Comparison of ENCODE assay signal across 1 cellular context in the genomic region with DNA sequence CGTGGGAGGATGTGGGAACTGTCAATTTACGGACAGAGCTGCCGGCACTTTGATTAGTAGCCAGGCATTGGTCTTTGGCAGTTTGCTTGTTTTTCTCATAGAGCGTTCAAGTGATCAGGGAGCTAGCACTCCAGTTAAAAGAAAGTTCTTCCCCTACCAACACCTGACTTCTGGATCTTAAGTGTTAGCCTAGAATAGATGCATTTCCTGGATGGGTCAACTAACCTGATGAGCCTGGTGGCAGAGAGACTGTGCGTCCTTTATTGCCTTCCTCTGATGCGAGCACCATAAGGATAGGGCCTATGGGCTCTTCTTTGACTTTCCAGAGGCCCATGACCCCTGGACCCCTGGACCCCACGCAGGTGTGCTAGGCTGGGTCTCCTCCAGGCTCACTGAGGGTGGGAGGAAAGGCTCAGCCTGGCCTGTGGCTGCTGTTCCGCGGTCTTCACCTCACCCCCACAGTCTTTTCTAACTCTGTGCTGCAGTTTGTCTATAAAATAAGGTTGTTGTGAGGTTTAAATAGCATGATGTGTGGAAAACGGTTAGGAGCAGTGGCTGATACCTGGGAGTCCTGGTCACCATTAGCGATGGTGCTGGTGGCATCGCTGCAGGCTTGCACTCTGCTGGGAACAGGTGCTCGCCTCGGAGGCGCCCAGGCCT.
TF ChIP-seq lines count a peak whose summit lies in the region.

No MANE protein-coding gene starts in this region.

TF ChIP-seq in WTC11, 78 proteins besides CTCF, POLR2A, EP300 and RAD21 (continued from another document):
- no peak for TF ChIP-seq AFF4 (CRISPR knock-in tag; IDR thresholded peaks at IDR 0.05; ENCODE audit: borderline replicate concordance)
- TF ChIP-seq CBFB (CRISPR knock-in tag; IDR thresholded peaks at IDR 0.05; ENCODE audit: low read depth) = no peak
- no peak for TF ChIP-seq ZNF423 (CRISPR knock-in tag; IDR thresholded peaks at IDR 0.05)
- no peak for TF ChIP-seq MLX (CRISPR knock-in tag; IDR thresholded peaks at IDR 0.05)
- no peak for TF ChIP-seq NFYB (CRISPR knock-in tag; conservative IDR thresholded peaks at IDR 0.05; ENCODE audit: low read depth)
- TF ChIP-seq HMGA2 (CRISPR knock-in tag; IDR thresholded peaks at IDR 0.05) = no peak
- TF ChIP-seq, protein P1, sequence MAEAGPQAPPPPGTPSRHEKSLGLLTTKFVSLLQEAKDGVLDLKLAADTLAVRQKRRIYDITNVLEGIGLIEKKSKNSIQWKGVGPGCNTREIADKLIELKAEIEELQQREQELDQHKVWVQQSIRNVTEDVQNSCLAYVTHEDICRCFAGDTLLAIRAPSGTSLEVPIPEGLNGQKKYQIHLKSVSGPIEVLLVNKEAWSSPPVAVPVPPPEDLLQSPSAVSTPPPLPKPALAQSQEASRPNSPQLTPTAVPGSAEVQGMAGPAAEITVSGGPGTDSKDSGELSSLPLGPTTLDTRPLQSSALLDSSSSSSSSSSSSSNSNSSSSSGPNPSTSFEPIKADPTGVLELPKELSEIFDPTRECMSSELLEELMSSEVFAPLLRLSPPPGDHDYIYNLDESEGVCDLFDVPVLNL (CRISPR knock-in tag; IDR thresholded peaks at IDR 0.05; ENCODE audit: borderline replicate concordance, low read depth) = no peak
- TF ChIP-seq, protein P2, sequence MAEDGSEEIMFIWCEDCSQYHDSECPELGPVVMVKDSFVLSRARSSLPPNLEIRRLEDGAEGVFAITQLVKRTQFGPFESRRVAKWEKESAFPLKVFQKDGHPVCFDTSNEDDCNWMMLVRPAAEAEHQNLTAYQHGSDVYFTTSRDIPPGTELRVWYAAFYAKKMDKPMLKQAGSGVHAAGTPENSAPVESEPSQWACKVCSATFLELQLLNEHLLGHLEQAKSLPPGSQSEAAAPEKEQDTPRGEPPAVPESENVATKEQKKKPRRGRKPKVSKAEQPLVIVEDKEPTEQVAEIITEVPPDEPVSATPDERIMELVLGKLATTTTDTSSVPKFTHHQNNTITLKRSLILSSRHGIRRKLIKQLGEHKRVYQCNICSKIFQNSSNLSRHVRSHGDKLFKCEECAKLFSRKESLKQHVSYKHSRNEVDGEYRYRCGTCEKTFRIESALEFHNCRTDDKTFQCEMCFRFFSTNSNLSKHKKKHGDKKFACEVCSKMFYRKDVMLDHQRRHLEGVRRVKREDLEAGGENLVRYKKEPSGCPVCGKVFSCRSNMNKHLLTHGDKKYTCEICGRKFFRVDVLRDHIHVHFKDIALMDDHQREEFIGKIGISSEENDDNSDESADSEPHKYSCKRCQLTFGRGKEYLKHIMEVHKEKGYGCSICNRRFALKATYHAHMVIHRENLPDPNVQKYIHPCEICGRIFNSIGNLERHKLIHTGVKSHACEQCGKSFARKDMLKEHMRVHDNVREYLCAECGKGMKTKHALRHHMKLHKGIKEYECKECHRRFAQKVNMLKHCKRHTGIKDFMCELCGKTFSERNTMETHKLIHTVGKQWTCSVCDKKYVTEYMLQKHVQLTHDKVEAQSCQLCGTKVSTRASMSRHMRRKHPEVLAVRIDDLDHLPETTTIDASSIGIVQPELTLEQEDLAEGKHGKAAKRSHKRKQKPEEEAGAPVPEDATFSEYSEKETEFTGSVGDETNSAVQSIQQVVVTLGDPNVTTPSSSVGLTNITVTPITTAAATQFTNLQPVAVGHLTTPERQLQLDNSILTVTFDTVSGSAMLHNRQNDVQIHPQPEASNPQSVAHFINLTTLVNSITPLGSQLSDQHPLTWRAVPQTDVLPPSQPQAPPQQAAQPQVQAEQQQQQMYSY (CRISPR knock-in tag; IDR thresholded peaks at IDR 0.05) = no peak
- no peak for TF ChIP-seq HMGXB4 (CRISPR knock-in tag; IDR thresholded peaks at IDR 0.05)
- TF ChIP-seq, protein P3, sequence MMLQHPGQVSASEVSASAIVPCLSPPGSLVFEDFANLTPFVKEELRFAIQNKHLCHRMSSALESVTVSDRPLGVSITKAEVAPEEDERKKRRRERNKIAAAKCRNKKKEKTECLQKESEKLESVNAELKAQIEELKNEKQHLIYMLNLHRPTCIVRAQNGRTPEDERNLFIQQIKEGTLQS (CRISPR knock-in tag; conservative IDR thresholded peaks at IDR 0.05) = no peak
TF ChIP-seq in WTC11: peak in this region for 0.
